7 cellular contexts compared by ENCODE assay signal in genomic region chr9:78030553-78031270, GRCh38. TPM values are rescaled to one million over a fixed set of nuclear protein-coding genes. Genes with fewer than 3 reads are reported as not detected.
A peak's percentile ranks its signal among the peaks of the same experiment; 100 is the strongest.
DNase-seq lines count a peak whose midpoint lies in the region; ATAC-seq and TF ChIP-seq lines count a peak whose summit lies in the region.

No MANE protein-coding gene starts in this region.

- H3K4me1 ChIP-seq in HAP-1: peaks cover 18% of the 10 kb centered on the region
- peaks cover 9% of the 10 kb centered on the region; the same call in 1 of the 2 replicates for H3K4me1 ChIP-seq in PC-3 (ENCODE audit: insufficient read depth, low read length)
- peaks cover 36% of the 10 kb centered on the region for H3K4me1 ChIP-seq in foreskin keratinocyte
- peaks cover 29% of the 10 kb centered on the region for H3K4me1 ChIP-seq in neural progenitor cell

- H3K27ac Mint-ChIP-seq in neural progenitor cell: peak overlapping the region; percentile 85

- H3K9me3 Mint-ChIP-seq in neural progenitor cell: no peaks in the 10 kb centered on the region

- CTCF ChIA-PET in PC-3 (lab: Charles Lee): interaction anchor here (0.7 kb wide), 1 partner anchor 834 kb away, joined by 3 read pairs; no protein-coding TSS in a partner anchor

- peak overlapping the region; percentile 77 for H2AFZ ChIP-seq in PC-3 (ENCODE audit: low read length)
- peak overlapping the region; percentile 65 for H2AFZ ChIP-seq in neural progenitor cell (replicated peaks)

- no peaks in the 10 kb centered on the region for H4K20me1 ChIP-seq in PC-3 (ENCODE audit: low read length)
- peaks cover 45% of the 10 kb centered on the region for H4K20me1 ChIP-seq in neural progenitor cell (ENCODE audit: low read depth)

- peak overlapping the region; percentile 96 for H3K4me3 Mint-ChIP-seq in neural progenitor cell

- DNase-seq in HAP-1 (ENCODE audit: low spot score in 2 of 2) (peak in 1 of 2 experiments; percentile 64), PC-3 (no peak), foreskin keratinocyte (peak in 1 of 2 donors; percentile 49), neural progenitor cell (ENCODE audit: low spot score) (peak; percentile 81)
- peak; percentile 86 for DNase-seq in activated effector memory CD4-positive, alpha-beta T cell treated with anti-CD3 and anti-CD28 coated beads, Interleukin-2, amount 50 U/mL, for 16 hours

- H3K9me2 ChIP-seq in PC-3 (replicated peaks; ENCODE audit: low read length): no peaks in the 10 kb centered on the region

- intact Hi-C loops in PC-3 (cut with micrococcal nuclease): loop anchor here (10.0 kb wide), 1 partner anchor 184 kb away; no protein-coding TSS in a partner anchor

- no peak for TF ChIP-seq CTCF in PC-3 (conservative IDR thresholded peaks at IDR 0.05; ENCODE audit: low read depth, low read length)
- TF ChIP-seq CTCF in foreskin keratinocyte (conservative IDR thresholded peaks at IDR 0.05): no peak
- no peak for TF ChIP-seq CTCF in neural progenitor cell (IDR thresholded peaks at IDR 0.05)

- H3F3A ChIP-seq in PC-3 (ENCODE audit: low read length, unreplicated experiment) (no peaks in the 10 kb centered on the region), neural progenitor cell (ENCODE audit: low read depth) (peaks cover 26% of the 10 kb centered on the region)

- peak overlapping the region; percentile 57 for H3K4me3 ChIP-seq in HAP-1
- H3K4me3 ChIP-seq in PC-3 (ENCODE audit: low read length): peak overlapping the region; percentile 86
- H3K4me3 ChIP-seq in neural progenitor cell: peak overlapping the region; percentile 92

- H3K79me2 ChIP-seq in PC-3 (ENCODE audit: low read length): peaks cover 12% of the 10 kb centered on the region
- peaks cover 53% of the 10 kb centered on the region for H3K79me2 ChIP-seq in neural progenitor cell (ENCODE audit: low read depth)

- BruUV-seq in PC-3 (replicated peaks; lab: Mats Ljungman, UMichigan): no TSS peak

- peaks cover 6% of the 10 kb centered on the region for H3K27me3 Mint-ChIP-seq in neural progenitor cell (ENCODE audit: insufficient read depth, low read depth)

- no peaks in the 10 kb centered on the region for H3K9me3 ChIP-seq in HAP-1
- H3K9me3 ChIP-seq in PC-3 (ENCODE audit: low read length): no peaks in the 10 kb centered on the region
- H3K9me3 ChIP-seq in neural progenitor cell (ENCODE audit: low read depth): no peaks in the 10 kb centered on the region

- H3K9ac ChIP-seq in PC-3 (ENCODE audit: low read length) (peak overlapping the region; percentile 60), neural progenitor cell (peak overlapping the region; percentile 5)

- peaks cover 28% of the 10 kb centered on the region for H3K4me1 Mint-ChIP-seq in neural progenitor cell

- H3K4me2 ChIP-seq in PC-3 (ENCODE audit: low read length) (peak overlapping the region; percentile 96), neural progenitor cell (peak overlapping the region; percentile 83)

- POLR2A ChIA-PET in PC-3 (lab: Charles Lee; ENCODE audit: unreplicated experiment): no interaction called here

- peak; percentile 16 for ATAC-seq in PC-3
- peak; percentile 26 for ATAC-seq in foreskin keratinocyte
- ATAC-seq in HG03571 (IDR thresholded peaks at IDR 0.05; ENCODE audit: unreplicated experiment): no peak

- in situ Hi-C loops in HAP-1 (cut with MboI; ENCODE audit: low sequenced_read_pairs): no loop called here

- peaks cover 2% of the 10 kb centered on the region for H3K36me3 Mint-ChIP-seq in neural progenitor cell

- no peak overlapping the region for H3K27ac ChIP-seq in PC-3 (ENCODE audit: low read length)
- peak overlapping the region; percentile 44 for H3K27ac ChIP-seq in foreskin keratinocyte
- peak overlapping the region; percentile 95 for H3K27ac ChIP-seq in neural progenitor cell
- H3K27ac ChIP-seq in temporal lobe (ENCODE audit: low read depth, low read length): peak overlapping the region; percentile 95

- H3K36me3 ChIP-seq in HAP-1 (replicated peaks) (no peaks in the 10 kb centered on the region), PC-3 (ENCODE audit: low read depth, low read length) (no peaks in the 10 kb centered on the region), neural progenitor cell (no peaks in the 10 kb centered on the region)

- H3K27me3 ChIP-seq in HAP-1 (ENCODE audit: low read depth) (no peaks in the 10 kb centered on the region), PC-3 (ENCODE audit: low read length) (peaks cover 5% of the 10 kb centered on the region; the same call in 1 of the 2 replicates), foreskin keratinocyte (no peaks in the 10 kb centered on the region), neural progenitor cell (no peaks in the 10 kb centered on the region)

RNA-seq across cellular contexts. Expression of gene GNAQ, which starts 0.9 kb away (rescaled TPM):
- 0.51 and 0.86 TPM in 2 replicates for total RNA-seq in PC-3 (2014; rRNA removed)
- 31.3 and 31.6 TPM in 2 replicates for total RNA-seq in foreskin keratinocyte
- polyA plus RNA-seq in foreskin keratinocyte: 8.4 and 10.0 TPM in 2 replicates
- total RNA-seq in neural progenitor cell (ENCODE audit: low replicate concordance): 38.2 and 87.9 TPM in 2 replicates
- total RNA-seq in temporal lobe: 151 TPM

Comparison
In these comparisons a context has a peak if more than half of its experiments do, and no peak if none do; other contexts are left out.
1. RNA of gene GNAQ, which starts 0.9 kb away (total RNA-seq): 151 TPM in temporal lobe (single experiment), 38.2 to 87.9 TPM in neural progenitor cell and 31.3 to 31.6 TPM in foreskin keratinocyte; 0.51 to 0.86 TPM in PC-3; every median in the first group is over 10 times any median in the second.
2. Peak in every context shown above with its lines, with median percentiles within 50 percentile points of each other: H3K4me3 ChIP-seq.